ENCODE assay signal across 12 cellular contexts in the genomic region with DNA sequence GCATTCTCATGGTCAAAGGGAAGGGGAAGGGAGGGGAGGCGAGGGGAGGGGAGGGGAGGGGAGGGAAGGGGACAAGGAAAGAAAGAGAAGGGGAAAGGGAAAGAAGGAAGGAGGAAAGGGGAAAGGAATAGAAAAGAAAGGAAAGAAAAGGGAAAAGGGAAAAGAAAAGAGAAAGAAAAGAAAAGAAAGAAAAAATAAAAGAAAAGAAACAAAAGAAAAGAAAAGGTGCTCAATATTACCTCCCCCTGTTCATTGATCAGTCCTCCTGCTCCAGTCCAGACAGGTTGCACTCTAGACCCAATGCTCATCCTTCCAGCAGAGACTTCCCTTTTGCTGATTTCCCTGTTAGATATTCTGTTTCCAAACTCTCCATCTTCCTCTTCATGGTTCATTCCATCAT. TPM values are rescaled to one million over a fixed set of nuclear protein-coding genes. Genes with fewer than 3 reads are reported as not detected.
"Had no signal": no experiment of that assay in that cellular context is flagged by ENCODE, and none has a peak within 500 bp of the region (broad histone marks: within the 10 kb centered on the region; RNA-seq: fewer than 3 reads in every experiment).

No MANE protein-coding gene starts in this region.

- DNase-seq: GM23248, GOT3, H7, H9, HCEC 1CT, HFFc6 had no signal

- H3K4me1 ChIP-seq: HAP-1 had no signal

- FAIRE-seq: H1, H54 had no signal

- H3K4me3 Mint-ChIP-seq: GM23338, H9, HFFc6 had no signal

- H3K27ac ChIP-seq: GM23248 had no signal

- H3K36me3 ChIP-seq: HAP-1 had no signal

- H3K27ac Mint-ChIP-seq: GM23338, H9, HFFc6 had no signal

- H3K9me3 Mint-ChIP-seq: GM23338, H9, HFFc6 had no signal

- ATAC-seq: GM23338, HCT116 had no signal

- H3K4me1 Mint-ChIP-seq: GM23338, H9 had no signal

- H2AFZ ChIP-seq: GM23248, GM23338 had no signal

- H3K9ac ChIP-seq: GM23248 had no signal

- H3K4me3 ChIP-seq: GM23248, GM23338, HAP-1 had no signal

- H3K9me3 ChIP-seq: HAP-1 had no signal

- H3K4me2 ChIP-seq: GM23338 had no signal

RNA-seq across cellular contexts. Expression of gene OR5K3, which starts 18.0 kb away (rescaled TPM):
- total RNA-seq: GM23248, GM23338, H1, H4, H7, H9, HFFc6 had no signal
- polyA plus RNA-seq: GM23248, GM23338, H1 had no signal

RNA-seq across cellular contexts. Expression of gene OR5K4, which starts 18.8 kb away (rescaled TPM):
- total RNA-seq: GM23248, GM23338, H1, H4, H7, H9, HFFc6 had no signal
- polyA plus RNA-seq: GM23248, GM23338, H1 had no signal
